Comparison of ENCODE assay signal across 9 cellular contexts in genomic region chr2:133421516-133422324, GRCh38.
DNase-seq lines count a peak whose midpoint lies in the region; ATAC-seq and TF ChIP-seq lines count a peak whose summit lies in the region.
"Had no signal": no experiment of that assay in that cellular context is flagged by ENCODE, and none has a peak within 500 bp of the region (broad histone marks: within the 10 kb centered on the region; RNA-seq: fewer than 3 reads in every experiment).

No MANE protein-coding gene starts in this region.

- CTCF ChIA-PET in activated CD4-positive, alpha-beta memory T cell treated with anti-CD3 and anti-CD28 coated beads, Interleukin-2, amount 10 ng/mL, durations not matched to agents 7 days and 5 days (lab: Charles Lee) = no interaction called here
- CTCF ChIA-PET in activated naive CD4-positive, alpha-beta T cell treated with anti-CD3 and anti-CD28 coated beads for 36 hours (lab: Charles Lee) = no interaction called here

- H3K27ac Mint-ChIP-seq in stimulated activated memory B cell treated with anti-CD40 and anti-IgM and Interleukin-4, amounts not matched to agents 10 μg/mL and 1 μg/mL and 100 μg/mL, for 72 hours = no peak overlapping the region
- no peak overlapping the region for H3K27ac Mint-ChIP-seq in activated CD4-positive, alpha-beta memory T cell treated with anti-CD3 and anti-CD28 coated beads, Interleukin-2, amount 10 ng/mL, durations not matched to agents 7 days and 5 days
- H3K27ac Mint-ChIP-seq in activated naive CD4-positive, alpha-beta T cell treated with anti-CD3 and anti-CD28 coated beads for 36 hours = no peak overlapping the region

- no peaks in the 10 kb centered on the region for H3K9me3 Mint-ChIP-seq in stimulated activated memory B cell treated with anti-CD40 and anti-IgM and Interleukin-4, amounts not matched to agents 10 μg/mL and 1 μg/mL and 100 μg/mL, for 72 hours
- H3K9me3 Mint-ChIP-seq in activated CD4-positive, alpha-beta memory T cell treated with anti-CD3 and anti-CD28 coated beads, Interleukin-2, amount 10 ng/mL, durations not matched to agents 7 days and 5 days = no peaks in the 10 kb centered on the region
- no peaks in the 10 kb centered on the region for H3K9me3 Mint-ChIP-seq in activated naive CD4-positive, alpha-beta T cell treated with anti-CD3 and anti-CD28 coated beads for 36 hours

- no peak overlapping the region for H3K4me3 Mint-ChIP-seq in stimulated activated memory B cell treated with anti-CD40 and anti-IgM and Interleukin-4, amounts not matched to agents 10 μg/mL and 1 μg/mL and 100 μg/mL, for 72 hours
- no peak overlapping the region for H3K4me3 Mint-ChIP-seq in activated CD4-positive, alpha-beta memory T cell treated with anti-CD3 and anti-CD28 coated beads, Interleukin-2, amount 10 ng/mL, durations not matched to agents 7 days and 5 days
- H3K4me3 Mint-ChIP-seq in activated naive CD4-positive, alpha-beta T cell treated with anti-CD3 and anti-CD28 coated beads for 36 hours = no peak overlapping the region

- intact Hi-C loops in activated naive CD4-positive, alpha-beta T cell treated with anti-CD3 and anti-CD28 coated beads for 36 hours (cut with micrococcal nuclease) = no loop called here

- peak; percentile 4 for TF ChIP-seq CTCF in epithelial cell of esophagus (IDR thresholded peaks at IDR 0.05; ENCODE audit: insufficient read depth, low read depth, low read length, missing control alignments)

- no peaks in the 10 kb centered on the region for H3K36me3 Mint-ChIP-seq in stimulated activated memory B cell treated with anti-CD40 and anti-IgM and Interleukin-4, amounts not matched to agents 10 μg/mL and 1 μg/mL and 100 μg/mL, for 72 hours
- H3K36me3 Mint-ChIP-seq in activated CD4-positive, alpha-beta memory T cell treated with anti-CD3 and anti-CD28 coated beads, Interleukin-2, amount 10 ng/mL, durations not matched to agents 7 days and 5 days (ENCODE audit: low read depth) = no peaks in the 10 kb centered on the region
- no peaks in the 10 kb centered on the region for H3K36me3 Mint-ChIP-seq in activated naive CD4-positive, alpha-beta T cell treated with anti-CD3 and anti-CD28 coated beads for 36 hours (ENCODE audit: low read depth)

- ATAC-seq in GM21390 (IDR thresholded peaks at IDR 0.05; ENCODE audit: unreplicated experiment) = peak; percentile 81
- ATAC-seq in stimulated activated memory B cell treated with anti-CD40 and anti-IgM and Interleukin-4, amounts not matched to agents 10 μg/mL and 1 μg/mL and 100 μg/mL, for 72 hours = peak; percentile 7

- no peaks in the 10 kb centered on the region for H3K4me1 Mint-ChIP-seq in stimulated activated memory B cell treated with anti-CD40 and anti-IgM and Interleukin-4, amounts not matched to agents 10 μg/mL and 1 μg/mL and 100 μg/mL, for 72 hours
- H3K4me1 Mint-ChIP-seq in activated CD4-positive, alpha-beta memory T cell treated with anti-CD3 and anti-CD28 coated beads, Interleukin-2, amount 10 ng/mL, durations not matched to agents 7 days and 5 days = no peaks in the 10 kb centered on the region
- H3K4me1 Mint-ChIP-seq in activated naive CD4-positive, alpha-beta T cell treated with anti-CD3 and anti-CD28 coated beads for 36 hours (ENCODE audit: low read depth) = no peaks in the 10 kb centered on the region

- POLR2A ChIA-PET in activated CD4-positive, alpha-beta memory T cell treated with anti-CD3 and anti-CD28 coated beads, Interleukin-2, amount 10 ng/mL, durations not matched to agents 7 days and 5 days (lab: Charles Lee) = no interaction called here

- H3K4me3 ChIP-seq in epithelial cell of esophagus (ENCODE audit: low read length) = no peak overlapping the region

- peaks cover 9% of the 10 kb centered on the region for H3K27me3 Mint-ChIP-seq in stimulated activated memory B cell treated with anti-CD40 and anti-IgM and Interleukin-4, amounts not matched to agents 10 μg/mL and 1 μg/mL and 100 μg/mL, for 72 hours
- H3K27me3 Mint-ChIP-seq in activated CD4-positive, alpha-beta memory T cell treated with anti-CD3 and anti-CD28 coated beads, Interleukin-2, amount 10 ng/mL, durations not matched to agents 7 days and 5 days = no peaks in the 10 kb centered on the region
- H3K27me3 Mint-ChIP-seq in activated naive CD4-positive, alpha-beta T cell treated with anti-CD3 and anti-CD28 coated beads for 36 hours (ENCODE audit: low read depth) = no peaks in the 10 kb centered on the region

- DNase-seq in AG20443 (ENCODE audit: low spot score) (peak; percentile 34), HT1080 (ENCODE audit: low read depth) (peak; percentile 7), epithelial cell of esophagus (ENCODE audit: low read depth) (no peak), NOMO-1 treated with dmso at 0.1 percent for 144 hours (lab: John Stamatoyannopoulos, UW; ENCODE audit: unreplicated experiment) (no peak)
- no peak for DNase-seq in activated CD4-positive, alpha-beta memory T cell treated with anti-CD3 and anti-CD28 coated beads, Interleukin-2, amount 10 ng/mL, durations not matched to agents 7 days and 5 days
- no peak for DNase-seq in activated naive CD4-positive, alpha-beta T cell treated with anti-CD3 and anti-CD28 coated beads for 36 hours
- DNase-seq: DND-41 had no signal

Comparison
In these comparisons a context has a peak if more than half of its experiments do, and no peak if none do; other contexts are left out.
1. DNase-seq: peak in AG20443 (single experiment) and HT1080 (single experiment); none in epithelial cell of esophagus (single experiment), activated CD4-positive, alpha-beta memory T cell treated with anti-CD3 and anti-CD28 coated beads, Interleukin-2, amount 10 ng/mL, durations not matched to agents 7 days and 5 days (single experiment), NOMO-1 treated with dmso at 0.1 percent for 144 hours (single experiment) and activated naive CD4-positive, alpha-beta T cell treated with anti-CD3 and anti-CD28 coated beads for 36 hours (single experiment).